Comparison of ENCODE assay signal across 8 cellular contexts in the genomic region with DNA sequence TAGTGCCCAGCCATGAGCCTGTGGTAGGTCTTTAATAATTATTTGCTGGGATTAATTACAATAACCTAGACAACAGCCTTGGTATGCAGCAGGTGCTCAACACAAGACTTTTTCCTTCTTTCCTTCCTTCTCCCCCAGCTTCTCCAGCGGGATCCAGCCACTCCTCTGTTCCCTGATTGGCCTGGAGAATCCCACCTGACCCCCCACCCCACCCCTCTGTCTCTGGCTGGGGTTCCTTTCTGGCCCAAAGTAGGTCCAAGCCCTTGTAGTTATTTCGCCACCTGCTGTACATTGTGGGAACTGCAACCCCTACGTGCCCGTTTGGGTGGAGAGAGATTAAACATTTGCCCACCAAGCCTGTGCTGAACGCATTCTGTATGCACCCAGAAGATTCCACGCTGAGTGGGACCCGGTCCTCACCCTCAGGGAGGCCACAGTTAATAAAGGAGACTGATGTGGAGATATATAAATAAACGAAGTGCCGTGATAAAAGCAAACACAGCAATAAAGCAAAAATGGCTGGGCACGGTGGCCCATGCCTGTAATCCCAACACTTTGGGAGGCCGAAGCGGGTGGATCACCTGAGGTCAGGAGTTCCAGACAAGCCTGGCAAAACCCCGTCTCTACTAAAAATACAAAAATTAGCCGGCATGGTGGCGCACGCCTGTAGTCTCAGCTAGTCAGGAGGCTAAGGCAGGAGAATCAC. TPM values are rescaled to one million over a fixed set of nuclear protein-coding genes. Genes with fewer than 3 reads are reported as not detected.
DNase-seq lines count a peak whose midpoint lies in the region; ATAC-seq and TF ChIP-seq lines count a peak whose summit lies in the region.

No MANE protein-coding gene starts in this region.

- intact Hi-C loops in posterior cingulate gyrus (cut with DNase I) (no loop called here), aorta (cut with DNase I) (no loop called here)

- no peaks in the 10 kb centered on the region for H3K4me1 ChIP-seq in aorta (ENCODE audit: control insufficient read depth in 1 of 2, insufficient read depth in 2 of 2, low read length in 2 of 2)

- 47 to 51% methylated on average over 16 of the region's 16 CpGs for WGBS in aorta, 2 donors

- ATAC-seq in aorta (ENCODE audit: low FRiP score), result peak; percentile 69

- H3K9me3 ChIP-seq in aorta (ENCODE audit: control insufficient read depth, low read length), result no peaks in the 10 kb centered on the region

- H3K27ac ChIP-seq in aorta (ENCODE audit: low read depth in 1 of 2, low read length in 2 of 2), result no peak overlapping the region

- H3K36me3 ChIP-seq in aorta (ENCODE audit: control insufficient read depth in 1 of 2, insufficient read depth in 2 of 2, low read length in 1 of 2), result no peaks in the 10 kb centered on the region

- no peaks in the 10 kb centered on the region for H3K27me3 ChIP-seq in aorta (ENCODE audit: control insufficient read depth in 1 of 2, insufficient read depth in 2 of 2, low read length in 1 of 2)

- H3K4me3 ChIP-seq in fibroblast of the aortic adventitia (ENCODE audit: low read depth, low read length), result no peak overlapping the region
- no peak overlapping the region for H3K4me3 ChIP-seq in aorta (ENCODE audit: low read length in 2 of 2)

- DNase-seq in COR-L47 (lab: John Stamatoyannopoulos, UW) (peak; percentile 49), HK-2 (ENCODE audit: unreplicated experiment) (peak; percentile 70), RPMI7951 (ENCODE audit: low read depth) (peak; percentile 77), fibroblast of the aortic adventitia (ENCODE audit: low read depth) (peak; percentile 84), posterior cingulate gyrus (peak in 8 of 10 donors; percentile 33 to 88 (median 63)), aorta (peak in 1 of 2 donors; percentile 68), putamen (ENCODE audit: low spot score) (no peak)
- DNase-seq in activated T-cell treated with anti-CD3 and anti-CD28 coated beads, Interleukin-2, amount 50 U/mL, for 48 hours, result peak; percentile 86 to 90

- TF ChIP-seq CTCF in fibroblast of the aortic adventitia (IDR thresholded peaks at IDR 0.05; ENCODE audit: insufficient read depth, low read length), result peak; percentile 93

RNA-seq across cellular contexts. Expression of a gene that starts 32.1 kb away (rescaled TPM):
- 21.3 and 22.0 TPM in 2 replicates for total RNA-seq in RPMI7951 (2014; rRNA removed; shearing (Covaris generic))
- total RNA-seq in fibroblast of the aortic adventitia (ENCODE audit: low replicate concordance), result 27.1 and 37.7 TPM in 2 replicates
- 10 to 100 TPM; 36.1 to 61.1 TPM for total RNA-seq in aorta
- polyA plus RNA-seq in aorta, result 10 to 100 TPM; 15.8 to 33.4 TPM

RNA-seq across cellular contexts. Expression of a gene that starts 37.7 kb away (rescaled TPM):
- total RNA-seq in RPMI7951 (2014; rRNA removed; shearing (Covaris generic)), result 11.1 and 11.3 TPM in 2 replicates
- total RNA-seq in fibroblast of the aortic adventitia (ENCODE audit: low replicate concordance) (31.6 and 37.5 TPM in 2 replicates), aorta (10 to 100 TPM; 10.5 to 18.4 TPM)
- 1 to 10 TPM; 6.9 to 8.5 TPM for polyA plus RNA-seq in aorta
